In the genomic region with DNA sequence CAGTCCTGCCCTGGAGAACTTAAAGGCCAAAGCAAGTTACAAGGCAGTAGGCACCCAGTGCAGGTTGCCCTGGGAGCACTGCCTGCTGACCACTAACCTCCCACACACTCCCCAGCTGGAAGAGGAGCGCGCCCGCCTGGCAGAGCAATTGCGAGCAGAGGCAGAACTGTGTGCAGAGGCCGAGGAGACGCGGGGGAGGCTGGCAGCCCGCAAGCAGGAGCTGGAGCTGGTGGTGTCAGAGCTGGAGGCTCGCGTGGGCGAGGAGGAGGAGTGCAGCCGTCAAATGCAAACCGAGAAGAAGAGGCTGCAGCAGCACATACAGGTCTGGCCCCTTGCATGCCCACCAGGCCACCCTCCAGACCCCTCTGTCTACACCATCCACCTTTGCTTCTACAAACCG, we compare ENCODE assay signal across 21 cellular contexts.
"Had no signal": no experiment of that assay in that cellular context is flagged by ENCODE, and none has a peak within 500 bp of the region (broad histone marks: within the 10 kb centered on the region; RNA-seq: fewer than 3 reads in every experiment).

No MANE protein-coding gene starts in this region.

- H3K4me1 ChIP-seq: lower lobe of right lung, tibial nerve, uterus had no signal

- ATAC-seq: activated naive CD8-positive, alpha-beta T cell treated with anti-CD3 and anti-CD28 coated beads, Interleukin-2, amount 50 U/mL, for 24 hours; activated T-cell treated with anti-CD3 and anti-CD28 coated beads, Interleukin-2, amount 50 U/mL, for 4 hours; lower lobe of right lung; natural killer cell had no signal

- H3K27me3 ChIP-seq: tibial nerve, uterus had no signal

- H3K27ac ChIP-seq: lower lobe of right lung, neutrophil, tibial nerve, uterus had no signal

- H3K9me3 ChIP-seq: lower lobe of right lung, neutrophil, tibial nerve, uterus had no signal

- H3K36me3 ChIP-seq: neutrophil, uterus had no signal

- FAIRE-seq: endometrium had no signal

- H3K4me3 ChIP-seq: lower lobe of right lung, tibial nerve, uterus had no signal

- DNase-seq: activated CD4-positive, alpha-beta T cell treated with anti-CD3 and anti-CD28 coated beads, Interleukin-2, amount 10 ng/mL, durations not matched to agents 7 days and 5 days; activated CD8-positive, alpha-beta memory T cell treated with anti-CD3 and anti-CD28 coated beads, Interleukin-2, amount 50 U/mL, for 4 hours; activated effector memory CD4-positive, alpha-beta T cell treated with Interleukin-2 at 50 U/mL for 16 hours; activated naive CD4-positive, alpha-beta T cell treated with anti-CD3 and anti-CD28 coated beads, Interleukin-2, amount 10 ng/mL, durations not matched to agents 7 days and 5 days; activated naive CD8-positive, alpha-beta T cell treated with anti-CD3 and anti-CD28 coated beads, Interleukin-2, amount 50 U/mL, for 24 hours; activated T-cell treated with anti-CD3 and anti-CD28 coated beads, Interleukin-2, amount 50 U/mL, for 4 hours; aorta; cerebellar nuclear complex; cortex of kidney; immature natural killer cell; left cardiac atrium; lower lobe of right lung; natural killer cell; stimulated activated CD4-positive, alpha-beta T cell treated with anti-CD3 and anti-CD28 coated beads, Interleukin-2, amount 100 ng/mL, for 24 hours; stimulated activated naive CD4-positive, alpha-beta T cell treated with Interleukin-2 at 50 U/mL for 16 hours; T-helper 1 cell; T-helper 9 cell; uterus had no signal
